ENCODE assay signal across 8 cellular contexts in the genomic region with DNA sequence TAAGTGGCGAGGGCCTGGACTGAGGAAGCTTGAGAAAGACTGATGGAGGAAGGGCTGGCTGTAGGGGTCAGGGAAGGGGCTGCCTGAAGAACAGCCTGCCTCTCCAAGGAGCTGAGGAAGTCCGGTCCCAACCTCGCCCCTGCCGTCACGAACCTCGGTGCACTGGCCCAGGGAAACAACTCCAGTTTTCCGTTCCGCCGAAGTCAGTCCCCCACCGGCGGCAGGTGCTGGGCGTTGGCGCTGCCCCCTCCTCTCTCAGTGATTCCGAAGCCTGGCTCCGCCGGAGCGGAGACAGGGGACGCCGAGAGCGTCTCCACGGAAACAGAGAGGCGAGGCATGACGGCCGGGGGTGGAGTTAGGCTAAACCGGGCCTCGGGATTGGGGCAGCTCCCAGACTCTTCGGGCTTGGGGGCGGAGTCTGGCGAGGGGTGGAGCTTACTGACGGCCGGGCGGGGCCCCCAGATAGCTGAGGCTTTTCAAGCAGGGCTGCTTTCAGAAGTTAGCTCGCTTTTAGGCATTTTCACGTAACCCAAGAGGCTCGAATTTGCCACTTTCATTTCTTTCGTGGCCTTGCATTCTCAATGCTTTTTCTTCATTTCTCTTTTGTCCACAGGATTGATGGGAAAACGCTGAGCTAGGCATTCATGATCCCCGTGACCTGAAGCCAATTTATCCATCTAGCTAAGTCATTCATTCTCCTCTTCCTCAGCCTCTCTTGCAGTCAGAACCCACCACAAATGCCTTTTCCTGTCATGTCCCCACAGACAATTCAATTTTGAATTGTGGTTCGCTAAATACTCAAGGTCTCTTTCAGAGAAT. TPM values are rescaled to one million over a fixed set of nuclear protein-coding genes. Genes with fewer than 3 reads are reported as not detected.
DNase-seq lines count a peak whose midpoint lies in the region; ATAC-seq, FAIRE-seq and TF ChIP-seq lines count a peak whose summit lies in the region.

Gene TTC29 (minus strand): TSS at position 309 of the 819 bp plus-strand sequence. CDS start 5,969 bp downstream, outside the sequence.

- no TSS peak for BruUV-seq in HepG2 (replicated peaks; lab: Mats Ljungman, UMichigan)

- no peak for TF ChIP-seq CTCF in HepG2 (CRISPR knock-in tag; IDR thresholded peaks at IDR 0.05)

- TF ChIP-seq EP300 in HepG2 (IDR thresholded peaks at IDR 0.05; ENCODE audit: low read depth in 2 of 2, low read length in 2 of 2) (no peak), HepG2 (CRISPR knock-in tag; IDR thresholded peaks at IDR 0.05; ENCODE audit: borderline replicate concordance) (no peak)

- CTCF ChIA-PET in HepG2 (lab: Yijun Ruan, JAX; ENCODE audit: low intra/inter-chr PET ratio, low total read pairs) = no interaction called here

- ATAC-seq in GM19023 (IDR thresholded peaks at IDR 0.05; ENCODE audit: unreplicated experiment) (peak; percentile 100), HG03196 (IDR thresholded peaks at IDR 0.05; ENCODE audit: unreplicated experiment) (peak; percentile 100), HepG2 (peak; percentile 100)

- FAIRE-seq in HepG2 (lab: Jason Lieb, UNC) = no peak

- TF ChIP-seq RAD21 in HepG2 (CRISPR knock-in tag; IDR thresholded peaks at IDR 0.05) = no peak

- POLR2A ChIA-PET in HepG2 (lab: Yijun Ruan, JAX) = no interaction called here

- TF ChIP-seq POLR2A in HepG2 (IDR thresholded peaks at IDR 0.05; ENCODE audit: insufficient read depth in 1 of 2, low read depth in 2 of 2, low read length in 2 of 2) = no peak

- H3K9ac ChIP-seq in HepG2 (ENCODE audit: insufficient read depth, low read depth, low read length) = 0 out of 2 replicates have a peak within 1 kb of the TSS, but pooled peaks have one; percentile 13

- H3K4me3 ChIP-seq in HepG2 (replicated peaks in 1 of 3; ENCODE audit: insufficient read depth in 1 of 3, low read depth in 2 of 3, low read length in 3 of 3) = peak within 1 kb of the TSS; percentile 19 to 57 (median 33); a peak in 5 of 6 replicates

- peak within 1 kb of the TSS; percentile 78 for H3K4me2 ChIP-seq in HepG2 (ENCODE audit: low read depth, low read length)

- DNase-seq in AG08396 (ENCODE audit: low spot score) (peak; percentile 94), NCI-H460 (ENCODE audit: extremely low read depth, low read depth) (peak; percentile 74), dermis microvascular lymphatic vessel endothelial cell (ENCODE audit: low read depth in 2 of 2) (peak; percentile 43 to 84), HepG2 (ENCODE audit: low spot score) (peak; percentile 57)
- DNase-seq in activated CD4-positive, alpha-beta T cell treated with anti-CD3 and anti-CD28 coated beads, Interleukin-2, amount 50 U/mL, for 24 hours (ENCODE audit: low read depth in 1 of 2, low spot score in 1 of 2) = peak; percentile 62 to 81
- DNase-seq in stimulated activated CD4-positive, alpha-beta T cell treated with anti-CD3 and anti-CD28 coated beads, Interleukin-2, amount 100 ng/mL, for 24 hours = peak; percentile 86 to 92

- H3K36me3 ChIP-seq in HepG2 (replicated peaks in 1 of 2; ENCODE audit: control insufficient read depth in 1 of 2, insufficient read depth in 2 of 2, low read length in 2 of 2) = no peaks in the 10 kb centered on the region

- no peaks in the 10 kb centered on the region for H4K20me1 ChIP-seq in HepG2 (ENCODE audit: insufficient read depth, low read length)

- H3K27ac ChIP-seq in HepG2 (ENCODE audit: extremely low read length, insufficient read depth, low read length) = no peak within 1 kb of the TSS

- H3K4me1 ChIP-seq in HepG2 (ENCODE audit: insufficient read depth, low read length) = peaks cover 7% of the 10 kb centered on the region

- in situ Hi-C loops in HepG2 (cut with HindIII; ENCODE audit: extremely low pct_ligation_motif_present, low pct_unique_long_range_greater_than_20kb) = no loop called here

- WGBS in HepG2 (ENCODE audit: low lambda C conversion rate) = 2% methylated on average over 13 of the region's 39 CpGs

- peak within 1 kb of the TSS; percentile 46 for H2AFZ ChIP-seq in HepG2 (ENCODE audit: low read length)

- H3K27me3 ChIP-seq in HepG2 (ENCODE audit: control insufficient read depth in 1 of 2, insufficient read depth in 2 of 2, low read length in 2 of 2) = peaks cover 0 to 11% of the 10 kb centered on the region in 2 experiments; a peak in 3 of 5 replicates

- intact Hi-C loops in HepG2 (cut with micrococcal nuclease; ENCODE audit: unreplicated experiment) = no loop called here

- H3K79me2 ChIP-seq in HepG2 (ENCODE audit: insufficient read depth, low read length) = no peaks in the 10 kb centered on the region

- no peaks in the 10 kb centered on the region for H3K9me3 ChIP-seq in HepG2 (ENCODE audit: low read length)

TF ChIP-seq in HepG2, 621 proteins besides CTCF, POLR2A, EP300 and RAD21:
- TF ChIP-seq MAFK (conservative IDR thresholded peaks at IDR 0.05 in 1 of 2, IDR thresholded peaks at IDR 0.05 in 1 of 2; ENCODE audit: low read length in 2 of 2) (peak; percentile 79 to 90), RFX3 (CRISPR knock-in tag; IDR thresholded peaks at IDR 0.05) (0 out of 2 replicates have a peak, but pooled peaks have one; percentile 36), ZNF263 (CRISPR knock-in tag; IDR thresholded peaks at IDR 0.05) (no peak), RFX1 (IDR thresholded peaks at IDR 0.05) (0 out of 2 replicates have a peak, but pooled peaks have one; percentile 18), ZNF431 (CRISPR knock-in tag; IDR thresholded peaks at IDR 0.05; ENCODE audit: borderline replicate concordance, low read depth) (no peak), MAFF (IDR thresholded peaks at IDR 0.05; ENCODE audit: low read depth, low read length) (peak; percentile 73), SAP130 (CRISPR knock-in tag; IDR thresholded peaks at IDR 0.05; ENCODE audit: low read depth) (peak; percentile 54), MXI1 (IDR thresholded peaks at IDR 0.05; ENCODE audit: borderline replicate concordance, low read depth, low read length) (peak; percentile 48; the same call in 1 of the 3 replicates), GABPB1 (CRISPR knock-in tag; IDR thresholded peaks at IDR 0.05) (peak; percentile 51; the same call in 1 of the 2 replicates), SAFB2 (CRISPR knock-in tag; IDR thresholded peaks at IDR 0.05; ENCODE audit: borderline replicate concordance, low read depth) (no peak), ZNF687 (CRISPR knock-in tag; IDR thresholded peaks at IDR 0.05) (0 out of 2 replicates have a peak, but pooled peaks have one; percentile 14), KDM5B (CRISPR knock-in tag; IDR thresholded peaks at IDR 0.05; ENCODE audit: borderline replicate concordance) (0 out of 2 replicates have a peak, but pooled peaks have one; percentile 24)

RNA-seq across cellular contexts. Expression of gene TTC29, which starts in this region (rescaled TPM):
- not detected in 2 replicates for total RNA-seq in NCI-H460 (2014; rRNA removed; shearing (Covaris generic))
- not detected in 2 replicates for polyA plus RNA-seq in NCI-H460 (2014; cell fraction: nucleus; rRNA removed)
- total RNA-seq in dermis microvascular lymphatic vessel endothelial cell (under 0.01 TPM in 1 of 2 replicates, not detected in the other), HepG2 (2016; rRNA removed; fragmentation: Illumina TruSeq; extraction: Trizol) (not detected in 2 replicates)
- not detected in 2 replicates for total RNA-seq in HepG2 (2016; cell fraction: cytosol; rRNA removed; fragmentation: Illumina TruSeq; extraction: Trizol; ENCODE audit: low read depth)
- not detected in 2 replicates for total RNA-seq in HepG2 (2016; cell fraction: insoluble cytoplasmic fraction; rRNA removed; fragmentation: Illumina TruSeq; extraction: Trizol)
- total RNA-seq in HepG2 (2016; cell fraction: membrane; rRNA removed; fragmentation: Illumina TruSeq; extraction: Trizol) = not detected in 2 replicates
- not detected in 2 replicates for total RNA-seq in HepG2 (2016; cell fraction: nucleus; rRNA removed; fragmentation: Illumina TruSeq; extraction: Trizol)
- not detected in 2 replicates for polyA plus RNA-seq in HepG2 (2011; rRNA removed)
- polyA plus RNA-seq in HepG2 (2011; cell fraction: cytosol; rRNA removed) = not detected in 2 replicates
- not detected in 2 replicates for polyA plus RNA-seq in HepG2 (2011; cell fraction: nucleus; rRNA removed)
- not detected in 2 replicates for polyA plus RNA-seq in HepG2 (2012)
- not detected in 2 replicates for polyA plus RNA-seq in HepG2 (2016; cell fraction: cytosol; fragmentation: Illumina TruSeq; extraction: Trizol; ENCODE audit: low read depth)
- polyA plus RNA-seq in HepG2 (2016; cell fraction: insoluble cytoplasmic fraction; fragmentation: Illumina TruSeq; extraction: Trizol; ENCODE audit: low read depth) = not detected in 2 replicates
- not detected in 2 replicates for polyA plus RNA-seq in HepG2 (2016; cell fraction: membrane; fragmentation: Illumina TruSeq; extraction: Trizol; ENCODE audit: low read depth)
- not detected in 2 replicates for polyA plus RNA-seq in HepG2 (2016; cell fraction: nucleus; fragmentation: Illumina TruSeq; extraction: Trizol; ENCODE audit: insufficient read depth, low read depth)
- not detected in 2 replicates for polyA minus RNA-seq in HepG2 (2011; rRNA and poly(A)+ RNA removed; ENCODE audit: low replicate concordance)
- not detected in 2 replicates for polyA minus RNA-seq in HepG2 (2011; cell fraction: cytosol; rRNA and poly(A)+ RNA removed)
- not detected in 2 replicates for polyA minus RNA-seq in HepG2 (2011; cell fraction: nucleus; rRNA and poly(A)+ RNA removed)

Comparison
In these comparisons a context has a peak if more than half of its experiments do, and no peak if none do; other contexts are left out.
1. Peak in DNase-seq in NCI-H460; RNA of the gene not detected or under 1 TPM.
2. Peak in DNase-seq in dermis microvascular lymphatic vessel endothelial cell; RNA of the gene not detected or under 1 TPM.
3. Peak in DNase-seq, ATAC-seq, H3K4me3 ChIP-seq, H3K9ac ChIP-seq and H3K4me2 ChIP-seq in HepG2; RNA of the gene not detected or under 1 TPM.